18 cellular contexts compared by ENCODE assay signal in the genomic region with DNA sequence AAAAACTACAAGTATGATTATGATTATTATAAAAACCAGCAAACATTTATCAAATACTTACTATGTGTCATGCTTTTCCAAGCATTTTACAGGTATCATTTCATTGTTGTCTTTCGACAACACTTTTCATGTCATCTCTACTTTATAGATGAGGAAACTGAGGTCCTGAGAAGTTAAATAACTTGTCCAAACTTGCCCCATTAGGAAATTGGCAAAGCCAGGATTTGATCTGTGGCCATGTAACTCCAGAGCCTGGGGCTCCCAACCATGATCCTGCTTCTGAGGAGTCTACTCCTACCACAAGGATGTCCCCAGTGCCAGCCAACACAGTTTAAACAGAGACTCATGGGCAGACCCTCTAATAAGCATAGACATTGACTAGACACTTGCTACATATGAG. TPM values are rescaled to one million over a fixed set of nuclear protein-coding genes. Genes with fewer than 3 reads are reported as not detected.
DNase-seq lines count a peak whose midpoint lies in the region; ATAC-seq and TF ChIP-seq lines count a peak whose summit lies in the region.
"Had no signal": no experiment of that assay in that cellular context is flagged by ENCODE, and none has a peak within 500 bp of the region (broad histone marks: within the 10 kb centered on the region; RNA-seq: fewer than 3 reads in every experiment).

No MANE protein-coding gene starts in this region.

- CTCF ChIA-PET in PC-9 (lab: Charles Lee) = interaction anchor here (0.7 to 1.0 kb wide), 2 partner anchors 17 to 337 kb away, joined by 15 to 16 read pairs; no protein-coding TSS in a partner anchor

- H3F3A ChIP-seq in PC-9 (ENCODE audit: insufficient read depth, low read depth) = peaks cover 74% of the 10 kb centered on the region

- H3K36me3 ChIP-seq in PC-9 (ENCODE audit: low read depth) (peaks cover 19% of the 10 kb centered on the region), breast epithelium (no peaks in the 10 kb centered on the region), mucosa of rectum (ENCODE audit: control insufficient read depth in 2 of 2, insufficient read depth in 2 of 2, low read length in 2 of 2) (no peaks in the 10 kb centered on the region), urinary bladder (ENCODE audit: insufficient read depth) (no peaks in the 10 kb centered on the region)

- no peak for TF ChIP-seq POLR2A in breast epithelium (IDR thresholded peaks at IDR 0.05)

- 84% methylated on average over 1 of the region's 1 CpG for WGBS in urinary bladder

- intact Hi-C loops in PC-9 (cut with micrococcal nuclease; ENCODE audit: unreplicated experiment) (no loop called here), breast epithelium (cut with DNase I; ENCODE audit: low total_unique reads) (no loop called here)

- POLR2A ChIA-PET in PC-9 (lab: Charles Lee; ENCODE audit: unreplicated experiment) = interaction anchor here (0.7 kb wide), 1 partner anchor 906 kb away, joined by 20 read pairs; no protein-coding TSS in a partner anchor

- TF ChIP-seq CTCF in PC-9 (conservative IDR thresholded peaks at IDR 0.05) = no peak
- no peak for TF ChIP-seq CTCF in breast epithelium (IDR thresholded peaks at IDR 0.05)

- DNase-seq in PC-9 (no peak), breast epithelium (ENCODE audit: low spot score in 2 of 2) (no peak), NCI-H1930 (lab: John Stamatoyannopoulos, UW) (no peak)
- no peak for DNase-seq in NK-92 treated with Interleukin-12 subunit alpha and Interleukin-12 subunit beta, amount 100 ng/mL, for 24 hours (lab: John Stamatoyannopoulos, UW)
- DNase-seq: CD8-positive, alpha-beta T cell; DMS79; KBM-7; NCI-H1436; NCI-H2029 treated with DMSO at 0.1 percent for 48 hours; NCI-H510A; NCI-H774; Right ventricle myocardium superior had no signal

- no peaks in the 10 kb centered on the region for H4K20me1 ChIP-seq in PC-9 (ENCODE audit: insufficient read depth)

- H3K79me2 ChIP-seq in PC-9 (ENCODE audit: low read depth) = peaks cover 97% of the 10 kb centered on the region

- H3K27me3 ChIP-seq in PC-9 (ENCODE audit: insufficient read depth, low read depth) = no peaks in the 10 kb centered on the region
- no peaks in the 10 kb centered on the region for H3K27me3 ChIP-seq in breast epithelium
- H3K27me3 ChIP-seq in mucosa of rectum (ENCODE audit: control insufficient read depth in 2 of 2, insufficient read depth in 2 of 2, low read length in 2 of 2) = no peaks in the 10 kb centered on the region

- BruUV-seq in PC-9 (replicated peaks; lab: Mats Ljungman, UMichigan) = no TSS peak

- peak overlapping the region in 1 of 2 donors; percentile 21 for H3K9ac ChIP-seq in mucosa of rectum (ENCODE audit: low read depth in 1 of 2, low read length in 2 of 2)

- H3K4me1 ChIP-seq in PC-9 (replicated peaks; ENCODE audit: insufficient read depth) (peaks cover 98% of the 10 kb centered on the region), breast epithelium (peaks cover 0 to 7% of the 10 kb centered on the region in 2 donors), mucosa of rectum (ENCODE audit: control insufficient read depth in 2 of 2, insufficient read depth in 2 of 2, low read length in 2 of 2) (peaks cover 73 to 93% of the 10 kb centered on the region in 2 donors), urinary bladder (ENCODE audit: insufficient read depth) (no peaks in the 10 kb centered on the region)

- H3K27ac ChIP-seq in PC-9 (peak overlapping the region; percentile 91; the same call in 1 of the 2 replicates), breast epithelium (peak overlapping the region; percentile 65 to 89), mucosa of rectum (ENCODE audit: low read depth in 2 of 2, low read length in 2 of 2) (peak overlapping the region; percentile 66 to 70), urinary bladder (ENCODE audit: low read depth) (peak overlapping the region; percentile 35)
- H3K27ac ChIP-seq: SK-N-MC had no signal

- H3K4me3 ChIP-seq in PC-9 (no peak overlapping the region), breast epithelium (no peak overlapping the region), mucosa of rectum (ENCODE audit: low read length in 2 of 2) (no peak overlapping the region), urinary bladder (ENCODE audit: low read depth, low read length) (no peak overlapping the region)
- H3K4me3 ChIP-seq: GM23338, SK-N-MC had no signal

- no peaks in the 10 kb centered on the region for H3K9me2 ChIP-seq in PC-9 (ENCODE audit: insufficient read depth)

- H2AFZ ChIP-seq in PC-9 = no peak overlapping the region
- H2AFZ ChIP-seq: GM23338 had no signal

- H3K4me2 ChIP-seq in PC-9 = no peak overlapping the region
- H3K4me2 ChIP-seq: GM23338 had no signal

- ATAC-seq in HG03342 (IDR thresholded peaks at IDR 0.05; ENCODE audit: unreplicated experiment) = no peak
- ATAC-seq: CD8-positive, alpha-beta T cell; GM23338 had no signal

- H3K9me3 ChIP-seq in PC-9 (ENCODE audit: insufficient read depth, low read depth) = no peaks in the 10 kb centered on the region
- no peaks in the 10 kb centered on the region for H3K9me3 ChIP-seq in breast epithelium
- H3K9me3 ChIP-seq in mucosa of rectum (ENCODE audit: control insufficient read depth in 2 of 2, low read length in 2 of 2) = no peaks in the 10 kb centered on the region

RNA-seq across cellular contexts. Expression of a gene that starts 15.2 kb away (rescaled TPM):
- 85.7 and 118 TPM in 2 replicates for total RNA-seq in PC-9 (2021)
- total RNA-seq in breast epithelium = 100 to 1,000 TPM in 2 of 3 donors, under 1 TPM in 1; 0.16 to 392 (median 132) TPM
- total RNA-seq in urinary bladder = 79.8 TPM
- 10.5 TPM for polyA plus RNA-seq in urinary bladder
- total RNA-seq: CD8-positive, alpha-beta T cell; GM23338 had no signal
- polyA plus RNA-seq: BJ, GM23338 had no signal

Comparison
In these comparisons a context has a peak if more than half of its experiments do, and no peak if none do; other contexts are left out.
1. H3K27ac ChIP-seq: peak in every context shown above with its lines; median percentile 91 in PC-9; 77 in breast epithelium; 68 in mucosa of rectum; 35 in urinary bladder.